8 cellular contexts compared by ENCODE assay signal in genomic region chr6:80003841-80004198, GRCh38. TPM values are rescaled to one million over a fixed set of nuclear protein-coding genes. Genes with fewer than 3 reads are reported as not detected.
DNase-seq lines count a peak whose midpoint lies in the region; ATAC-seq, FAIRE-seq and TF ChIP-seq lines count a peak whose summit lies in the region.

No MANE protein-coding gene starts in this region.

- H3K23ac ChIP-seq in H1 (ENCODE audit: insufficient read length), result no peak overlapping the region

- H2BK5ac ChIP-seq in H1 (ENCODE audit: low read depth, low read length), result peak overlapping the region; percentile 73; the same call in 1 of the 2 replicates

- TF ChIP-seq CTCF in LNCaP clone FGC (IDR thresholded peaks at IDR 0.05; ENCODE audit: control insufficient read depth, extremely low read depth, insufficient read depth) (no peak), WERI-Rb-1 (IDR thresholded peaks at IDR 0.05; ENCODE audit: low read depth, low read length) (no peak), H1 (IDR thresholded peaks at IDR 0.05; ENCODE audit: control extremely low read depth in 1 of 3, insufficient read depth in 1 of 3, low read depth in 1 of 3, low read length in 3 of 3) (no peak)

- peak overlapping the region; percentile 31; the same call in 1 of the 2 replicates for H2BK12ac ChIP-seq in H1 (ENCODE audit: low read depth, low read length)

- H3K4me3 ChIP-seq in CD8-positive, alpha-beta memory T cell (ENCODE audit: low read length), result peak overlapping the region; percentile 59
- H3K4me3 ChIP-seq in LNCaP clone FGC (ENCODE audit: low read depth, low read length) (peak overlapping the region; percentile 66), WERI-Rb-1 (ENCODE audit: low read depth, low read length) (peak overlapping the region; percentile 63), H1 (ENCODE audit: extremely low read depth in 1 of 4, insufficient read depth in 2 of 4, low read depth in 3 of 4, low read length in 4 of 4) (peak overlapping the region; percentile 72 to 92 (median 84)), muscle layer of duodenum (ENCODE audit: low read depth in 1 of 2, low read length in 2 of 2) (peak overlapping the region; percentile 84 to 92), aorta (ENCODE audit: low read length in 2 of 2) (peak overlapping the region; percentile 39 to 51)

- H3K4me2 ChIP-seq in H1 (ENCODE audit: insufficient read depth in 1 of 2, low read depth in 2 of 2, low read length in 2 of 2), result peak overlapping the region; percentile 77 to 94

- TF ChIP-seq RAD21 in H1 (IDR thresholded peaks at IDR 0.05 in 1 of 2, conservative IDR thresholded peaks at IDR 0.05 in 1 of 2; ENCODE audit: low read depth in 2 of 2, low read length in 2 of 2), result no peak

- H3K4me1 Mint-ChIP-seq in CD8-positive, alpha-beta memory T cell, result peaks cover 18 to 27% (median 24%) of the 10 kb centered on the region in 3 donors

- FAIRE-seq in H1 (lab: Jason Lieb, UNC), result no peak

- no peaks in the 10 kb centered on the region for H4K20me1 ChIP-seq in H1 (replicated peaks in 1 of 2; ENCODE audit: control insufficient read depth in 1 of 2, insufficient read depth in 2 of 2, low read length in 2 of 2)

- WGBS in H1 (ENCODE audit: extremely low coverage in 1 of 2, insufficient coverage in 1 of 2, insufficient read length in 1 of 2, insufficient replicate concordance in 2 of 2, low coverage in 1 of 2, low lambda C conversion rate in 2 of 2, missing lambda C conversion rate in 1 of 2), 2 experiments, result 11% methylated on average over 13 of the region's 15 CpGs; no CpG with 5 or more reads in 1 of the 2 experiments
- 1 to 2% methylated on average over 15 of the region's 15 CpGs for WGBS in aorta, 2 donors

- no peak overlapping the region for H4K91ac ChIP-seq in H1 (replicated peaks; ENCODE audit: insufficient read length, low read length)

- H3K23me2 ChIP-seq in H1 (ENCODE audit: low read depth, low read length), result peaks cover 10% of the 10 kb centered on the region

- H3K9ac ChIP-seq in H1 (replicated peaks in 1 of 4; ENCODE audit: extremely low read depth in 1 of 4, low read depth in 3 of 4, low read length in 3 of 4), result peak overlapping the region in 3 of 4 experiments; percentile 20 to 66 (median 59); a peak in 5 of 7 replicates

- CTCF ChIA-PET in CD8-positive, alpha-beta memory T cell (lab: Charles Lee), result interaction anchor here (0.9 to 2.5 kb wide), 6 partner anchors 8 to 134 kb away, joined by 3 to 17 read pairs (median 4); no protein-coding TSS in a partner anchor
- CTCF ChIA-PET in H1 (lab: Charles Lee; ENCODE audit: partially characterized antibody), result interaction anchor here (0.8 to 2.3 kb wide), 7 partner anchors 10 to 135 kb away, joined by 3 to 13 read pairs (median 3); no protein-coding TSS in a partner anchor

- H3K4me3 Mint-ChIP-seq in CD8-positive, alpha-beta memory T cell, result peak overlapping the region; percentile 79 to 93 (median 91)

- peaks cover 16% of the 10 kb centered on the region for H3K4me1 ChIP-seq in CD8-positive, alpha-beta memory T cell (ENCODE audit: insufficient read depth, low read length)
- H3K4me1 ChIP-seq in H1 (replicated peaks in 1 of 4; ENCODE audit: control insufficient read depth in 3 of 4, insufficient read depth in 4 of 4, low read length in 3 of 4), result peaks cover 0 to 4% (median 3%) of the 10 kb centered on the region in 4 experiments; a peak in 4 of 7 replicates
- H3K4me1 ChIP-seq in muscle layer of duodenum (ENCODE audit: control insufficient read depth in 1 of 2, insufficient read depth in 2 of 2, low read length in 2 of 2), result peaks cover 0 to 15% of the 10 kb centered on the region in 2 donors
- no peaks in the 10 kb centered on the region for H3K4me1 ChIP-seq in aorta (ENCODE audit: control insufficient read depth in 1 of 2, insufficient read depth in 2 of 2, low read length in 2 of 2)

- H3K56ac ChIP-seq in H1 (replicated peaks; ENCODE audit: insufficient read length, low read depth, low read length), result no peak overlapping the region

- DNase-seq in CD8-positive, alpha-beta memory T cell, result peak in 4 of 5 donors; percentile 53 to 74 (median 64)
- no peak for DNase-seq in LNCaP clone FGC (ENCODE audit: low read depth)
- DNase-seq in WERI-Rb-1, result peak; percentile 67
- DNase-seq in H1 (ENCODE audit: low read depth in 1 of 2, low spot score in 2 of 2), result peak in 1 of 2 experiments; percentile 55
- peak; percentile 47 to 75 for DNase-seq in aorta
- no peak for DNase-seq in NCI-H1048 (lab: John Stamatoyannopoulos, UW)

- no peak overlapping the region for H2BK120ac ChIP-seq in H1 (replicated peaks; ENCODE audit: low read depth, low read length)

- TF ChIP-seq POLR2A in H1 (IDR thresholded peaks at IDR 0.05; ENCODE audit: control extremely low read depth in 1 of 2, low read depth in 2 of 2, low read length in 2 of 2), result no peak

- no peak overlapping the region for H2AK5ac ChIP-seq in H1 (ENCODE audit: low read depth, low read length)

- no peak overlapping the region for H3K14ac ChIP-seq in H1 (ENCODE audit: insufficient read length)

- no peaks in the 10 kb centered on the region for H3K79me1 ChIP-seq in H1 (ENCODE audit: low read depth, low read length)

- peaks cover 0 to 3% (median 0%) of the 10 kb centered on the region in 3 donors for H3K36me3 Mint-ChIP-seq in CD8-positive, alpha-beta memory T cell

- no peaks in the 10 kb centered on the region for H3K9me3 ChIP-seq in CD8-positive, alpha-beta memory T cell (ENCODE audit: low read length)
- H3K9me3 ChIP-seq in WERI-Rb-1 (ENCODE audit: severe bottlenecking), result no peaks in the 10 kb centered on the region
- H3K9me3 ChIP-seq in H1 (ENCODE audit: insufficient read depth in 2 of 2, low read depth in 1 of 2, low read length in 1 of 2), result no peaks in the 10 kb centered on the region
- no peaks in the 10 kb centered on the region for H3K9me3 ChIP-seq in muscle layer of duodenum (ENCODE audit: control insufficient read depth in 1 of 2, low read length in 2 of 2)
- H3K9me3 ChIP-seq in aorta (ENCODE audit: control insufficient read depth, low read length), result no peaks in the 10 kb centered on the region

- H2AFZ ChIP-seq in H1 (ENCODE audit: low read length), result peak overlapping the region; percentile 81

- H4K8ac ChIP-seq in H1 (ENCODE audit: extremely low read depth, insufficient read depth, low read length), result peak overlapping the region; percentile 74; the same call in 1 of the 2 replicates

- H3K18ac ChIP-seq in H1 (ENCODE audit: extremely low read depth, low read length), result peak overlapping the region; percentile 68

- no peaks in the 10 kb centered on the region for H3K27me3 ChIP-seq in CD8-positive, alpha-beta memory T cell (ENCODE audit: insufficient read depth, low read length, poor library complexity, severe bottlenecking)
- H3K27me3 ChIP-seq in WERI-Rb-1 (ENCODE audit: insufficient read depth, low read depth, severe bottlenecking) (no peaks in the 10 kb centered on the region), H1 (replicated peaks in 1 of 4; ENCODE audit: control insufficient read depth in 3 of 4, extremely low read depth in 1 of 4, insufficient read depth in 3 of 4, low read length in 3 of 4) (no peaks in the 10 kb centered on the region), muscle layer of duodenum (ENCODE audit: low read depth, low read length) (no peaks in the 10 kb centered on the region), aorta (ENCODE audit: control insufficient read depth in 1 of 2, insufficient read depth in 2 of 2, low read length in 1 of 2) (no peaks in the 10 kb centered on the region)

- H3K27ac Mint-ChIP-seq in CD8-positive, alpha-beta memory T cell, result peak overlapping the region; percentile 88 to 100 (median 98)

- H3K4ac ChIP-seq in H1 (replicated peaks; ENCODE audit: insufficient read length, low read depth, low read length), result no peak overlapping the region

- intact Hi-C loops in aorta (cut with DNase I), result loop anchor here (5.0 kb wide), 2 partner anchors 57 to 103 kb away; partner anchors contain the start of genes ELOVL4 (in 2 of the 2) and BCKDHB (in 1 of the 2)

- TF ChIP-seq EP300 in H1 (IDR thresholded peaks at IDR 0.05; ENCODE audit: borderline replicate concordance in 1 of 2, low read depth in 2 of 2, low read length in 2 of 2), result no peak

- no peak overlapping the region for H2BK20ac ChIP-seq in H1 (ENCODE audit: low read length)

- POLR2A ChIA-PET in CD8-positive, alpha-beta memory T cell (lab: Charles Lee), result interaction anchor here (0.6 to 2.2 kb wide), 4 partner anchors 50 to 926 kb away, joined by 3 to 8 read pairs (median 4); partner anchors contain the start of gene BCKDHB
- POLR2A ChIA-PET in H1 (lab: Charles Lee; ENCODE audit: partially characterized antibody), result interaction anchor here (0.6 to 2.4 kb wide), 9 partner anchors 9 to 92 kb away, joined by 3 to 12 read pairs (median 4); partner anchors contain the start of gene ELOVL4

- peaks cover 0 to 25% of the 10 kb centered on the region in 2 experiments; a peak in 3 of 4 replicates for H3K79me2 ChIP-seq in H1 (ENCODE audit: control insufficient read depth in 1 of 2, insufficient read depth in 2 of 2, low read length in 2 of 2)

- peaks cover 0 to 3% of the 10 kb centered on the region in 2 donors for H3K27me3 Mint-ChIP-seq in CD8-positive, alpha-beta memory T cell

- H4K5ac ChIP-seq in H1 (ENCODE audit: insufficient read length, low read depth, low read length), result peak overlapping the region; percentile 19

- no peaks in the 10 kb centered on the region for H3K36me3 ChIP-seq in CD8-positive, alpha-beta memory T cell (ENCODE audit: insufficient read depth, low read length)
- H3K36me3 ChIP-seq in WERI-Rb-1 (peaks cover 16% of the 10 kb centered on the region), H1 (ENCODE audit: control insufficient read depth in 2 of 4, insufficient read depth in 4 of 4, low read length in 3 of 4) (peaks cover 0 to 20% (median 11%) of the 10 kb centered on the region in 4 experiments; a peak in 5 of 8 replicates), muscle layer of duodenum (ENCODE audit: control insufficient read depth in 1 of 2, insufficient read depth in 2 of 2, low read length in 2 of 2) (no peaks in the 10 kb centered on the region), aorta (ENCODE audit: control insufficient read depth in 1 of 2, insufficient read depth in 2 of 2, low read length in 1 of 2) (no peaks in the 10 kb centered on the region)

- H3K9me3 Mint-ChIP-seq in CD8-positive, alpha-beta memory T cell, result no peaks in the 10 kb centered on the region

- H2BK15ac ChIP-seq in H1 (ENCODE audit: low read length), result no peak overlapping the region

- H3K27ac ChIP-seq in CD8-positive, alpha-beta memory T cell (ENCODE audit: low read depth, low read length), result peak overlapping the region; percentile 85
- H3K27ac ChIP-seq in WERI-Rb-1, result peak overlapping the region; percentile 92
- peak overlapping the region; percentile 59; the same call in 1 of the 2 replicates for H3K27ac ChIP-seq in H1 (ENCODE audit: low read depth, low read length)
- H3K27ac ChIP-seq in muscle layer of duodenum (ENCODE audit: low read length), result peak overlapping the region; percentile 82
- H3K27ac ChIP-seq in aorta (ENCODE audit: low read depth in 1 of 2, low read length in 2 of 2), result peak overlapping the region in 1 of 2 donors; percentile 65

- ATAC-seq in GM19452 (IDR thresholded peaks at IDR 0.05; ENCODE audit: unreplicated experiment) (peak; percentile 11), aorta (ENCODE audit: low FRiP score) (peak; percentile 65)

RNA-seq across cellular contexts. Expression of gene TTK, which starts 0.6 kb away (rescaled TPM):
- 10 to 100 TPM; 19.4 to 22.5 TPM for total RNA-seq in CD8-positive, alpha-beta memory T cell
- 0.06 TPM for polyA plus RNA-seq in CD8-positive, alpha-beta memory T cell
- total RNA-seq in H1 (2021; fragmentation: NEBNext Ultra II Directional; extraction: Animal tissue kit (Norgen Biotek cat#: 25700)), result 62.2 and 63.2 TPM in 2 replicates
- polyA plus RNA-seq in H1 (2011; rRNA removed) (6.3 and 11.9 TPM in 2 replicates), aorta (1 to 10 TPM in 1 of 2 donors, not detected in 1; 1.6 TPM)
- polyA plus RNA-seq in H1 (2011; cell fraction: cytosol; rRNA removed), result 18.0 TPM
- 7.1 TPM for polyA plus RNA-seq in H1 (2011; cell fraction: nucleus; rRNA removed)
- polyA plus RNA-seq in H1 (2012, experiment 1 of 2), result 17.4 to 40.2 TPM (median 21.4 TPM) in 4 replicates
- polyA plus RNA-seq in H1 (2012, experiment 2 of 2), result 2.8 TPM
- polyA plus RNA-seq in H1 (2013, experiment 1 of 2), result 42.2 TPM
- 39.6 TPM for polyA plus RNA-seq in H1 (2013, experiment 2 of 2)
- polyA minus RNA-seq in H1 (2011; rRNA and poly(A)+ RNA removed), result 23.2 and 38.5 TPM in 2 replicates
- polyA minus RNA-seq in H1 (2011; cell fraction: cytosol; rRNA and poly(A)+ RNA removed), result 25.9 TPM
- 49.3 TPM for polyA minus RNA-seq in H1 (2011; cell fraction: nucleus; rRNA and poly(A)+ RNA removed)
- under 1 TPM; 0.45 to 0.84 TPM for total RNA-seq in aorta

RNA-seq across cellular contexts. Expression of gene ELOVL4, which starts 56.5 kb away (rescaled TPM):
- 1 to 10 TPM; 1.8 to 2.0 TPM for total RNA-seq in CD8-positive, alpha-beta memory T cell
- 6.5 TPM for polyA plus RNA-seq in CD8-positive, alpha-beta memory T cell
- total RNA-seq in H1 (2021; fragmentation: NEBNext Ultra II Directional; extraction: Animal tissue kit (Norgen Biotek cat#: 25700)), result 15.0 and 15.1 TPM in 2 replicates
- polyA plus RNA-seq in H1 (2011; rRNA removed), result 1.8 and 2.0 TPM in 2 replicates
- 3.0 TPM for polyA plus RNA-seq in H1 (2011; cell fraction: cytosol; rRNA removed)
- 1.1 TPM for polyA plus RNA-seq in H1 (2011; cell fraction: nucleus; rRNA removed)
- polyA plus RNA-seq in H1 (2012, experiment 1 of 2), result 4.6 to 10.6 TPM (median 5.9 TPM) in 4 replicates
- polyA plus RNA-seq in H1 (2012, experiment 2 of 2), result 2.0 TPM
- 15.3 TPM for polyA plus RNA-seq in H1 (2013, experiment 1 of 2)
- 17.1 TPM for polyA plus RNA-seq in H1 (2013, experiment 2 of 2)
- 3.2 and 3.8 TPM in 2 replicates for polyA minus RNA-seq in H1 (2011; rRNA and poly(A)+ RNA removed)
- polyA minus RNA-seq in H1 (2011; cell fraction: cytosol; rRNA and poly(A)+ RNA removed), result 6.2 TPM
- polyA minus RNA-seq in H1 (2011; cell fraction: nucleus; rRNA and poly(A)+ RNA removed), result 3.4 TPM
- 1 to 10 TPM; 2.4 to 3.3 TPM for total RNA-seq in aorta
- polyA plus RNA-seq in aorta, result 1 to 10 TPM; 1.6 to 2.3 TPM

Comparison
In these comparisons a context has a peak if more than half of its experiments do, and no peak if none do; other contexts are left out.
1. DNase-seq: peak in CD8-positive, alpha-beta memory T cell (4 of 5), WERI-Rb-1 (single experiment) and aorta (2 of 2); none in LNCaP clone FGC (single experiment) and NCI-H1048 (single experiment).
2. RNA of gene TTK, which starts 0.6 kb away (total RNA-seq): 62.2 to 63.2 TPM in H1 and 19.4 to 22.5 TPM in CD8-positive, alpha-beta memory T cell; 0.45 to 0.84 TPM in aorta; every median in the first group is over 10 times any median in the second.
3. Peak in every context shown above with its lines, with median percentiles within 50 percentile points of each other: H3K4me3 ChIP-seq.